In the genomic region with DNA sequence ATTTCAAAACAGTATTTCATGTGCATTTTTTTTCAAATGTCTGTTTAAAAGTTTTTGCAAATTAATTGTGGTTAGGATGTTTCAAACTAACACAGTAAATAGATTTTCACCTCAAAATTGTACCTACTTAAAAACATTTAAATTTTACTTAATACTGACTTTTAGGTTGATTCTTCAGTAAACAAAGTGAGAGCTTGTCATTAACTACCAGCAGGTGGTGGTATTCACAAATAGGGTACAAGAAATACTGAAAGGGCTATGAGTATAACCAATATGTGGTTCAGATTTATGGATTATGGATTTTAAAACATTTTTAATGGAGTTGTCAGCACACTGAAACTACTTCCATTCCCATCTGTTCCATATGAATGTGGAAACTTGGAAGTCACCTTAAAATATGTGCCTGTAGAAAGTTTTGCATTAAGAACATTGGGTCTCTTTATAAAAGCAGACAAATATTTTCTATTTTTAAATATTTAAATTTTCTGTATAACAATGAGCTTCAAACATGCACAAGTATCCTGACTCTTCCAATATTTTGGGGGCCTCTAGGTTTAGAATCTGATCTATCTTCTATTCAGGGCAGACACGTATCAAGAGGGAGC, we compare ENCODE assay signal across 9 cellular contexts.
DNase-seq lines count a peak whose midpoint lies in the region; ATAC-seq and TF ChIP-seq lines count a peak whose summit lies in the region.
"Had no signal": no experiment of that assay in that cellular context is flagged by ENCODE, and none has a peak within 500 bp of the region (broad histone marks: within the 10 kb centered on the region; RNA-seq: fewer than 3 reads in every experiment).

No MANE protein-coding gene starts in this region.

- no peaks in the 10 kb centered on the region for H3K9me3 ChIP-seq in uterus

- no peak for TF ChIP-seq POLR2A in uterus (IDR thresholded peaks at IDR 0.05)

- H2AFZ ChIP-seq in KMS-11 (ENCODE audit: low read depth), result no peak overlapping the region

- no peak overlapping the region for H3K9ac ChIP-seq in KMS-11

- H3K27me3 ChIP-seq in KMS-11 (ENCODE audit: insufficient read depth, low read depth) (no peaks in the 10 kb centered on the region), uterus (peaks cover 0 to under 1% of the 10 kb centered on the region in 2 donors)

- H3K4me2 ChIP-seq in KMS-11, result no peak overlapping the region

- H3K4me1 ChIP-seq in KMS-11 (ENCODE audit: low read depth, poor library complexity, severe bottlenecking), result peaks cover 3% of the 10 kb centered on the region
- no peaks in the 10 kb centered on the region for H3K4me1 ChIP-seq in uterus

- H3K36me3 ChIP-seq in KMS-11 (ENCODE audit: insufficient read depth) (no peaks in the 10 kb centered on the region), uterus (no peaks in the 10 kb centered on the region)

- H3K4me3 ChIP-seq in KMS-11 (IDR thresholded peaks at IDR 0.05; ENCODE audit: insufficient read depth, low read depth, low read length) (no peak overlapping the region), uterus (no peak overlapping the region)

- no peak for ATAC-seq in HG02678 (IDR thresholded peaks at IDR 0.05; ENCODE audit: unreplicated experiment)
- ATAC-seq: activated CD8-positive, alpha-beta memory T cell treated with anti-CD3 and anti-CD28 coated beads, Interleukin-2, amount 10 ng/mL, durations not matched to agents 7 days and 5 days had no signal

- intact Hi-C loops in uterus (cut with DNase I; ENCODE audit: low total_unique reads), result no loop called here

- no peaks in the 10 kb centered on the region; the same call in 1 of the 2 replicates for H4K20me1 ChIP-seq in KMS-11 (ENCODE audit: insufficient read depth)

- H3K27ac ChIP-seq in KMS-11 (no peak overlapping the region), uterus (no peak overlapping the region)

- peak; percentile 68 for DNase-seq in DMS53 (lab: John Stamatoyannopoulos, UW)
- DNase-seq in SW480 (ENCODE audit: low spot score), result peak; percentile 52
- peak; percentile 40 to 61 for DNase-seq in lung microvascular endothelial cell (ENCODE audit: low read depth in 2 of 2)
- DNase-seq in uterus, result no peak
- DNase-seq in globus pallidus (ENCODE audit: low spot score), result no peak
- DNase-seq in cerebellum (ENCODE audit: low spot score), result no peak
- DNase-seq: activated CD8-positive, alpha-beta memory T cell treated with anti-CD3 and anti-CD28 coated beads, Interleukin-2, amount 10 ng/mL, durations not matched to agents 7 days and 5 days had no signal

- TF ChIP-seq CTCF in KMS-11 (conservative IDR thresholded peaks at IDR 0.05; ENCODE audit: low read depth, low read length), result peak; percentile 61; the same call in 1 of the 2 replicates
- peak in 2 of 4 experiments; percentile 9 to 10 for TF ChIP-seq CTCF in uterus (IDR thresholded peaks at IDR 0.05)

- H3K79me2 ChIP-seq in KMS-11 (ENCODE audit: insufficient read depth, low read depth), result no peaks in the 10 kb centered on the region

Comparison
In these comparisons a context has a peak if more than half of its experiments do, and no peak if none do; other contexts are left out.
1. DNase-seq: peak in DMS53 (single experiment), SW480 (single experiment) and lung microvascular endothelial cell (2 of 2); none in uterus (0 of 2), globus pallidus (single experiment) and cerebellum (single experiment).